11 cellular contexts compared by ENCODE assay signal in genomic region chr6:139296927-139297326, GRCh38. TPM values are rescaled to one million over a fixed set of nuclear protein-coding genes. Genes with fewer than 3 reads are reported as not detected.
DNase-seq lines count a peak whose midpoint lies in the region; ATAC-seq and TF ChIP-seq lines count a peak whose summit lies in the region.
"Had no signal": no experiment of that assay in that cellular context is flagged by ENCODE, and none has a peak within 500 bp of the region (broad histone marks: within the 10 kb centered on the region; RNA-seq: fewer than 3 reads in every experiment).

No MANE protein-coding gene starts in this region.

- no peaks in the 10 kb centered on the region for H3K79me2 ChIP-seq in ACC112 (ENCODE audit: control insufficient read depth, insufficient read depth, low read length, unreplicated experiment)
- H3K79me2 ChIP-seq in SU-DHL-6 (ENCODE audit: insufficient read depth, low read length) = peaks cover 65% of the 10 kb centered on the region; the same call in 1 of the 2 replicates

- TF ChIP-seq CTCF in HL-60 (IDR thresholded peaks at IDR 0.05; ENCODE audit: insufficient read depth, low read length) (no peak), SU-DHL-6 (IDR thresholded peaks at IDR 0.05; ENCODE audit: insufficient read depth, low read length, poor library complexity, severe bottlenecking) (no peak), tibial nerve (IDR thresholded peaks at IDR 0.05) (no peak)

- WGBS in tibial nerve, 2 donors = 60 to 69% methylated on average over 1 of the region's 1 CpG

- H3K27ac ChIP-seq in ACC112 (ENCODE audit: low read depth, low read length) (peak overlapping the region; percentile 42), HL-60 (replicated peaks) (peak overlapping the region; percentile 40; the same call in 1 of the 2 replicates), SU-DHL-6 (ENCODE audit: low read depth, low read length) (peak overlapping the region; percentile 5; the same call in 1 of the 2 replicates), tibial nerve (no peak overlapping the region)
- H3K27ac ChIP-seq: tibial artery had no signal

- H3K9me2 ChIP-seq in SU-DHL-6 (replicated peaks; ENCODE audit: insufficient read depth, low read length) = no peaks in the 10 kb centered on the region

- no peak overlapping the region for H3K4me3 ChIP-seq in ACC112 (ENCODE audit: low read depth, low read length)
- H3K4me3 ChIP-seq in HL-60 (replicated peaks; ENCODE audit: insufficient read depth, low read length) = no peak overlapping the region
- no peak overlapping the region for H3K4me3 ChIP-seq in SU-DHL-6 (ENCODE audit: insufficient read depth, low read length, poor library complexity, severe bottlenecking)
- H3K4me3 ChIP-seq in tibial nerve = no peak overlapping the region
- H3K4me3 ChIP-seq: tibial artery had no signal

- no peak overlapping the region for H3K9ac ChIP-seq in SU-DHL-6 (ENCODE audit: low read length)

- H3K36me3 ChIP-seq in ACC112 (ENCODE audit: insufficient read depth, low read length) = no peaks in the 10 kb centered on the region
- peaks cover 16% of the 10 kb centered on the region for H3K36me3 ChIP-seq in SU-DHL-6 (ENCODE audit: low read length)
- H3K36me3 ChIP-seq in tibial nerve = no peaks in the 10 kb centered on the region
- H3K36me3 ChIP-seq: tibial artery had no signal

- H3K4me1 ChIP-seq in ACC112 (ENCODE audit: control insufficient read depth, insufficient read depth, low read length, unreplicated experiment) (peaks cover 4% of the 10 kb centered on the region), tibial nerve (peaks cover 0 to 7% (median 3%) of the 10 kb centered on the region in 4 donors)

- peaks cover 24% of the 10 kb centered on the region for H3F3A ChIP-seq in SU-DHL-6 (ENCODE audit: insufficient read depth)

- H3K27me3 ChIP-seq in ACC112 (ENCODE audit: insufficient read depth, low read length) (no peaks in the 10 kb centered on the region), HL-60 (ENCODE audit: insufficient read depth, poor library complexity, severe bottlenecking) (no peaks in the 10 kb centered on the region), SU-DHL-6 (ENCODE audit: low read length) (no peaks in the 10 kb centered on the region), tibial nerve (no peaks in the 10 kb centered on the region)
- H3K27me3 ChIP-seq: tibial artery had no signal

- DNase-seq in HL-60 (ENCODE audit: low read depth in 1 of 2, low spot score in 1 of 2) (peak in 1 of 2 experiments; percentile 61), glomerular visceral epithelial cell (ENCODE audit: extremely low spot score) (peak; percentile 60), T-helper 2 cell (no peak), tibial nerve (ENCODE audit: low spot score in 2 of 2) (no peak)
- DNase-seq: activated CD4-positive, alpha-beta memory T cell treated with anti-CD3 and anti-CD28 coated beads for 36 hours; RPMI8226; tibial artery had no signal

- H2AFZ ChIP-seq in ACC112 (ENCODE audit: low read length, unreplicated experiment) = peak overlapping the region; percentile 18
- no peak overlapping the region for H2AFZ ChIP-seq in SU-DHL-6 (ENCODE audit: low read depth, low read length, severe bottlenecking)

- H3K9me3 ChIP-seq in SU-DHL-6 (ENCODE audit: insufficient read depth, low read length) (no peaks in the 10 kb centered on the region), tibial nerve (no peaks in the 10 kb centered on the region)
- H3K9me3 ChIP-seq: tibial artery had no signal

- no peaks in the 10 kb centered on the region for H4K20me1 ChIP-seq in SU-DHL-6 (ENCODE audit: low read depth, low read length)

- TF ChIP-seq POLR2A in tibial nerve (IDR thresholded peaks at IDR 0.05) = no peak

- ATAC-seq in GM19395 (IDR thresholded peaks at IDR 0.05; ENCODE audit: unreplicated experiment) (no peak), HG03378 (IDR thresholded peaks at IDR 0.05; ENCODE audit: unreplicated experiment) (no peak)

- no peak overlapping the region for H3K4me2 ChIP-seq in SU-DHL-6 (ENCODE audit: low read depth, low read length, poor library complexity, severe bottlenecking)

- TF ChIP-seq EP300 in tibial nerve (IDR thresholded peaks at IDR 0.05) = peak in 1 of 2 donors; percentile 35

RNA-seq across cellular contexts. Expression of gene TXLNB, which starts 5.1 kb away (rescaled TPM):
- under 1 TPM; under 0.01 to 0.63 (median 0.26) TPM for total RNA-seq in tibial nerve

Comparison
In these comparisons a context has a peak if more than half of its experiments do, and no peak if none do; other contexts are left out.
1. H3K27ac ChIP-seq: peak in ACC112 (single experiment), HL-60 (single experiment) and SU-DHL-6 (single experiment); none in tibial nerve (0 of 4).